Comparison of ENCODE assay signal across 16 cellular contexts in genomic region chr3:58021962-58022361, GRCh38. TPM values are rescaled to one million over a fixed set of nuclear protein-coding genes. Genes with fewer than 3 reads are reported as not detected.
DNase-seq lines count a peak whose midpoint lies in the region; ATAC-seq and TF ChIP-seq lines count a peak whose summit lies in the region.
"Had no signal": no experiment of that assay in that cellular context is flagged by ENCODE, and none has a peak within 500 bp of the region (broad histone marks: within the 10 kb centered on the region; RNA-seq: fewer than 3 reads in every experiment).

No MANE protein-coding gene starts in this region.

- H3K9me3 ChIP-seq in hepatocyte (ENCODE audit: low read depth) (no peaks in the 10 kb centered on the region), smooth muscle cell (replicated peaks; ENCODE audit: low read depth) (no peaks in the 10 kb centered on the region)

- no peaks in the 10 kb centered on the region for H3K27me3 ChIP-seq in hepatocyte
- H3K27me3 ChIP-seq in smooth muscle cell (ENCODE audit: low read depth), result no peaks in the 10 kb centered on the region

- H3K79me2 ChIP-seq in hepatocyte, result peaks cover 100% of the 10 kb centered on the region
- peaks cover 100% of the 10 kb centered on the region for H3K79me2 ChIP-seq in smooth muscle cell (ENCODE audit: low read depth)

- 80% methylated on average over 5 of the region's 5 CpGs for WGBS in hepatocyte (ENCODE audit: low lambda C conversion rate, missing lambda C conversion rate)
- 95% methylated on average over 5 of the region's 5 CpGs for WGBS in smooth muscle cell (ENCODE audit: low lambda C conversion rate)

- H3K9ac ChIP-seq in smooth muscle cell (ENCODE audit: low read depth), result no peak overlapping the region

- no peak for DNase-seq in T-helper 1 cell
- DNase-seq in hepatocyte (ENCODE audit: low spot score), result no peak
- DNase-seq in smooth muscle cell (lab: John Stamatoyannopoulos, UW; ENCODE audit: unreplicated experiment), result no peak
- DNase-seq in NCI-H226, result no peak
- DNase-seq in NCI-H2029 treated with DMSO at 0.1 percent for 48 hours (lab: John Stamatoyannopoulos, UW), result no peak
- DNase-seq: activated CD4-positive, alpha-beta T cell treated with anti-CD3 and anti-CD28 coated beads, Interleukin-2, amount 50 U/mL, for 48 hours; activated gamma-delta T cell; CD4-positive, alpha-beta memory T cell; EL; stimulated activated CD4-positive, alpha-beta T cell treated with anti-CD3 and anti-CD28 coated beads, Interleukin-2, amount 100 ng/mL, for 24 hours; stimulated activated CD8-positive, alpha-beta memory T cell treated with anti-CD3 and anti-CD28 coated beads, Interleukin-4, amount 100 ng/mL, for 48 hours; T1000 had no signal

- H3K9me2 ChIP-seq in hepatocyte (replicated peaks; ENCODE audit: insufficient read depth), result no peaks in the 10 kb centered on the region

- H3F3A ChIP-seq in smooth muscle cell (ENCODE audit: low read depth), result peaks cover 16% of the 10 kb centered on the region

- H2AFZ ChIP-seq in hepatocyte (no peak overlapping the region), smooth muscle cell (ENCODE audit: low read depth) (no peak overlapping the region)

- H3K4me1 Mint-ChIP-seq in T-helper 1 cell treated with Interleukin-12 subunit alpha and Interleukin-12 subunit beta and Interleukin-4 antibody, amounts not matched to agents 30 μg/mL and 1 μg/mL, for 36 hours (ENCODE audit: low read depth), result peaks cover 32% of the 10 kb centered on the region

- peak overlapping the region; percentile 75 for H3K27ac ChIP-seq in VCaP
- peak overlapping the region; percentile 78 for H3K27ac ChIP-seq in hepatocyte
- H3K27ac ChIP-seq in smooth muscle cell (ENCODE audit: low read depth), result peak overlapping the region; percentile 16

- no peak for TF ChIP-seq CTCF in VCaP (conservative IDR thresholded peaks at IDR 0.05)
- TF ChIP-seq CTCF in hepatocyte (IDR thresholded peaks at IDR 0.05; ENCODE audit: poor library complexity), result no peak
- TF ChIP-seq CTCF in smooth muscle cell (IDR thresholded peaks at IDR 0.05; ENCODE audit: borderline replicate concordance, insufficient read depth, poor library complexity, severe bottlenecking), result no peak

- no peaks in the 10 kb centered on the region for H3K9me3 Mint-ChIP-seq in T-helper 1 cell treated with Interleukin-12 subunit alpha and Interleukin-12 subunit beta and Interleukin-4 antibody, amounts not matched to agents 30 μg/mL and 1 μg/mL, for 36 hours
- H3K9me3 Mint-ChIP-seq: CD4-positive, alpha-beta memory T cell had no signal

- H3K4me3 ChIP-seq in hepatocyte, result no peak overlapping the region
- no peak overlapping the region for H3K4me3 ChIP-seq in smooth muscle cell

- peak overlapping the region; percentile 29 for H3K27ac Mint-ChIP-seq in T-helper 1 cell treated with Interleukin-12 subunit alpha and Interleukin-12 subunit beta and Interleukin-4 antibody, amounts not matched to agents 30 μg/mL and 1 μg/mL, for 36 hours

- H3K36me3 ChIP-seq in hepatocyte (replicated peaks; ENCODE audit: insufficient read depth, low read depth) (no peaks in the 10 kb centered on the region), smooth muscle cell (ENCODE audit: low read depth) (no peaks in the 10 kb centered on the region)

- H3K27me3 Mint-ChIP-seq in T-helper 1 cell treated with Interleukin-12 subunit alpha and Interleukin-12 subunit beta and Interleukin-4 antibody, amounts not matched to agents 30 μg/mL and 1 μg/mL, for 36 hours (ENCODE audit: low read depth), result no peaks in the 10 kb centered on the region
- H3K27me3 Mint-ChIP-seq: CD4-positive, alpha-beta memory T cell had no signal

- no peak overlapping the region for H3K4me3 Mint-ChIP-seq in T-helper 1 cell treated with Interleukin-12 subunit alpha and Interleukin-12 subunit beta and Interleukin-4 antibody, amounts not matched to agents 30 μg/mL and 1 μg/mL, for 36 hours
- H3K4me3 Mint-ChIP-seq: CD4-positive, alpha-beta memory T cell had no signal

- H3K4me1 ChIP-seq in hepatocyte (ENCODE audit: insufficient read depth) (peaks cover 69% of the 10 kb centered on the region), smooth muscle cell (ENCODE audit: low read depth) (peaks cover 11% of the 10 kb centered on the region)

- H3K4me2 ChIP-seq in hepatocyte (peak overlapping the region; percentile 43), smooth muscle cell (no peak overlapping the region)

- H4K20me1 ChIP-seq in hepatocyte (ENCODE audit: insufficient read depth, poor library complexity, severe bottlenecking) (peaks cover 68% of the 10 kb centered on the region), smooth muscle cell (ENCODE audit: low read depth) (peaks cover 99% of the 10 kb centered on the region)

- no peak for ATAC-seq in HG03521 (IDR thresholded peaks at IDR 0.05; ENCODE audit: unreplicated experiment)
- ATAC-seq: Right ventricle myocardium inferior had no signal

- peaks cover 5% of the 10 kb centered on the region for H3K36me3 Mint-ChIP-seq in T-helper 1 cell treated with Interleukin-12 subunit alpha and Interleukin-12 subunit beta and Interleukin-4 antibody, amounts not matched to agents 30 μg/mL and 1 μg/mL, for 36 hours (ENCODE audit: low read depth)
- H3K36me3 Mint-ChIP-seq: CD4-positive, alpha-beta memory T cell had no signal

RNA-seq across cellular contexts. Expression of gene FLNB, which starts 13.7 kb away (rescaled TPM):
- total RNA-seq in hepatocyte (136 and 172 TPM in 2 replicates), smooth muscle cell (106 and 145 TPM in 2 replicates)
- polyA plus RNA-seq in hepatocyte (69.4 and 74.2 TPM in 2 replicates), smooth muscle cell (52.7 and 85.9 TPM in 2 replicates)

Comparison
In these comparisons a context has a peak if more than half of its experiments do, and no peak if none do; other contexts are left out.
1. H3K27ac ChIP-seq: peak in every context shown above with its lines; median percentile 78 in hepatocyte; 75 in VCaP; 16 in smooth muscle cell.